12 cellular contexts compared by ENCODE assay signal in genomic region chr5:132222649-132223038, GRCh38. TPM values are rescaled to one million over a fixed set of nuclear protein-coding genes. Genes with fewer than 3 reads are reported as not detected.
DNase-seq lines count a peak whose midpoint lies in the region; ATAC-seq, FAIRE-seq and TF ChIP-seq lines count a peak whose summit lies in the region.
"Had no signal": no experiment of that assay in that cellular context is flagged by ENCODE, and none has a peak within 500 bp of the region (broad histone marks: within the 10 kb centered on the region; RNA-seq: fewer than 3 reads in every experiment).

No MANE protein-coding gene starts in this region.

- BruUV-seq in GM12878 (replicated peaks; lab: Mats Ljungman, UMichigan) = no TSS peak

- POLR2A ChIA-PET in GM12878 (lab: Charles Lee) = interaction anchor here (1.4 kb wide), 1 partner anchor 16 kb away, joined by 3 read pairs; no protein-coding TSS in a partner anchor

- intact Hi-C loops in heart left ventricle (cut with DNase I) = loop anchor here in 1 of 10 donors (10.0 kb wide), 1 partner anchor 272 kb away; the partner anchor contains the start of gene IRF1
- intact Hi-C loops in right cardiac atrium (cut with DNase I) = no loop called here
- intact Hi-C loops in GM12878 (cut with micrococcal nuclease; ENCODE audit: unreplicated experiment) = no loop called here

- H3K9me3 ChIP-seq in heart left ventricle = no peaks in the 10 kb centered on the region
- H3K9me3 ChIP-seq in right cardiac atrium (ENCODE audit: control insufficient read depth, low read length) = no peaks in the 10 kb centered on the region
- no peaks in the 10 kb centered on the region for H3K9me3 ChIP-seq in GM12878 (replicated peaks; ENCODE audit: control insufficient read depth, insufficient read depth, low read length)
- no peaks in the 10 kb centered on the region for H3K9me3 ChIP-seq in upper lobe of left lung

- H3K4me1 ChIP-seq in heart left ventricle (peaks cover 12 to 97% (median 76%) of the 10 kb centered on the region in 12 donors), right cardiac atrium (ENCODE audit: control insufficient read depth, insufficient read depth, low read length) (peaks cover 39% of the 10 kb centered on the region), GM12878 (ENCODE audit: control insufficient read depth, insufficient read depth, low read length) (peaks cover 3% of the 10 kb centered on the region), upper lobe of left lung (peaks cover 24 to 50% (median 37%) of the 10 kb centered on the region in 4 donors)

- DNase-seq in heart left ventricle (no peak), right cardiac atrium (no peak), GM12878 (ENCODE audit: low read depth, low spot score) (peak; percentile 38), upper lobe of left lung (no peak), H7 (no peak)
- no peak for DNase-seq in activated CD4-positive, CD25-positive, alpha-beta regulatory T cell (lab: John Stamatoyannopoulos, UW)
- DNase-seq: NCI-H774; stimulated activated CD4-positive, alpha-beta T cell treated with anti-CD3 and anti-CD28 coated beads, Interleukin-4, amount 100 ng/mL, for 4 hours had no signal

- in situ Hi-C loops in GM12878 (cut with MboI) = no loop called here

- no peak overlapping the region for H3K4me3 ChIP-seq in heart left ventricle
- H3K4me3 ChIP-seq in right cardiac atrium (ENCODE audit: low read length) = no peak overlapping the region
- no peak overlapping the region for H3K4me3 ChIP-seq in GM12878
- H3K4me3 ChIP-seq in upper lobe of left lung = no peak overlapping the region
- H3K4me3 ChIP-seq in H7 (ENCODE audit: insufficient read depth, low read depth, low read length) = no peak overlapping the region
- H3K4me3 ChIP-seq: K562 had no signal

- H4K20me1 ChIP-seq in GM12878 (ENCODE audit: control insufficient read depth, insufficient read depth) = no peaks in the 10 kb centered on the region; the same call in 1 of the 2 replicates

- CTCF ChIA-PET in GM12878 (lab: Yijun Ruan, JAX) = interaction anchor here (1.0 to 1.9 kb wide), 3 partner anchors 15 to 160 kb away, joined by 3 to 5 read pairs (median 5); no protein-coding TSS in a partner anchor

- TF ChIP-seq CTCF in heart left ventricle (IDR thresholded peaks at IDR 0.05) (no peak), GM12878 (IDR thresholded peaks at IDR 0.05 in 2 of 3, conservative IDR thresholded peaks at IDR 0.05 in 1 of 3; ENCODE audit: control insufficient read depth in 2 of 3, extremely low read depth in 1 of 3, insufficient read depth in 1 of 3, low read depth in 3 of 3, low read length in 3 of 3) (no peak), upper lobe of left lung (IDR thresholded peaks at IDR 0.05) (no peak)

- SMC1A ChIA-PET in GM12878 (lab: Charles Lee; ENCODE audit: uncharacterized antibody, unreplicated experiment) = interaction anchor here (1.2 to 1.4 kb wide), 5 partner anchors 13 to 32 kb away, joined by 3 to 10 read pairs (median 5); no protein-coding TSS in a partner anchor

- WGBS in heart left ventricle, 4 donors = 90 to 94% (median 93%) methylated on average over 3 of the region's 3 CpGs
- WGBS in right cardiac atrium = 84% methylated on average over 3 of the region's 3 CpGs
- WGBS in GM12878 (ENCODE audit: insufficient coverage, insufficient replicate concordance, low lambda C conversion rate, missing lambda C conversion rate) = 26% methylated on average over 3 of the region's 3 CpGs
- WGBS in upper lobe of left lung, 2 donors = 86% methylated on average over 3 of the region's 3 CpGs

- TF ChIP-seq EP300 in GM12878 (IDR thresholded peaks at IDR 0.05; ENCODE audit: borderline replicate concordance in 1 of 2, control insufficient read depth in 1 of 2, low read depth in 2 of 2, low read length in 2 of 2) (peak in 1 of 2 experiments; percentile 33; a peak in 1 of 4 replicates), upper lobe of left lung (IDR thresholded peaks at IDR 0.05) (no peak)

- TF ChIP-seq POLR2A in heart left ventricle (IDR thresholded peaks at IDR 0.05) (no peak), GM12878 (IDR thresholded peaks at IDR 0.05; ENCODE audit: low read depth, low read length) (no peak), upper lobe of left lung (IDR thresholded peaks at IDR 0.05) (no peak)

- RAD21 ChIA-PET in GM12878 (lab: Charles Lee; ENCODE audit: unreplicated experiment) = no interaction called here

- no peak overlapping the region for H3K9ac ChIP-seq in GM12878 (ENCODE audit: control insufficient read depth, insufficient read depth, low read length)

- peak overlapping the region in 10 of 12 donors; percentile 19 to 96 (median 54) for H3K27ac ChIP-seq in heart left ventricle
- H3K27ac ChIP-seq in right cardiac atrium (ENCODE audit: low read length) = no peak overlapping the region
- H3K27ac ChIP-seq in GM12878 (ENCODE audit: control insufficient read depth, insufficient read depth) = no peak overlapping the region
- peak overlapping the region; percentile 16 to 66 (median 54) for H3K27ac ChIP-seq in upper lobe of left lung

- TF ChIP-seq RAD21 in GM12878 (IDR thresholded peaks at IDR 0.05; ENCODE audit: insufficient read depth, low read depth, low read length) = no peak

- FAIRE-seq in GM12878 (lab: Jason Lieb, UNC) = peak; percentile 81
- FAIRE-seq: A204.1, K562 had no signal

- H3K36me3 ChIP-seq in heart left ventricle (peaks cover 0 to 8% (median 3%) of the 10 kb centered on the region in 9 donors), GM12878 (ENCODE audit: control insufficient read depth in 2 of 2, insufficient read depth in 2 of 2, low read length in 1 of 2) (no peaks in the 10 kb centered on the region), upper lobe of left lung (peaks cover 0 to 4% (median 0%) of the 10 kb centered on the region in 4 donors), H7 (replicated peaks; ENCODE audit: control insufficient read depth, insufficient read depth, low read length) (no peaks in the 10 kb centered on the region)

- H3K4me2 ChIP-seq in GM12878 (ENCODE audit: control insufficient read depth, insufficient read depth) = no peak overlapping the region

- no peaks in the 10 kb centered on the region for H3K79me2 ChIP-seq in GM12878 (ENCODE audit: control insufficient read depth, insufficient read depth, low read length)

- no peak overlapping the region for H2AFZ ChIP-seq in GM12878 (ENCODE audit: control insufficient read depth, low read depth, low read length)

- H3K27me3 ChIP-seq in heart left ventricle = peaks cover 0 to 4% (median 0%) of the 10 kb centered on the region in 9 donors
- no peaks in the 10 kb centered on the region for H3K27me3 ChIP-seq in right cardiac atrium (ENCODE audit: control insufficient read depth, insufficient read depth)
- peaks cover 0 to 5% of the 10 kb centered on the region in 2 experiments; a peak in 2 of 4 replicates for H3K27me3 ChIP-seq in GM12878 (replicated peaks in 1 of 2; ENCODE audit: control insufficient read depth in 2 of 2, insufficient read depth in 2 of 2, low read length in 1 of 2)
- H3K27me3 ChIP-seq in upper lobe of left lung = no peaks in the 10 kb centered on the region
- H3K27me3 ChIP-seq in H7 (ENCODE audit: control insufficient read depth, insufficient read depth, low read length) = peaks cover 11% of the 10 kb centered on the region

- ATAC-seq in heart left ventricle (no peak), right cardiac atrium (no peak), HG02981 (IDR thresholded peaks at IDR 0.05; ENCODE audit: unreplicated experiment) (peak; percentile 81), GM12878 (peak; percentile 75), upper lobe of left lung (ENCODE audit: low FRiP score in 2 of 2) (no peak), HG03280 (IDR thresholded peaks at IDR 0.05; ENCODE audit: unreplicated experiment) (no peak)
- ATAC-seq: K562 had no signal

RNA-seq across cellular contexts. Expression of gene P4HA2, which starts 5.0 kb away (rescaled TPM):
- total RNA-seq in heart left ventricle = 10 to 100 TPM; 41.2 to 80.7 (median 55.7) TPM
- 100 to 1,000 TPM in 1 of 2 donors, 10 to 100 TPM in 1; 44.3 to 140 TPM for polyA plus RNA-seq in heart left ventricle
- total RNA-seq in right cardiac atrium = 100 to 1,000 TPM in 1 of 4 donors, 10 to 100 TPM in 3; 58.9 to 103 (median 71.8) TPM
- 51.9 TPM for polyA plus RNA-seq in right cardiac atrium
- total RNA-seq in GM12878 (2013; cell fraction: nucleolus; rRNA removed) = 72.1 and 75.2 TPM in 2 replicates
- total RNA-seq in GM12878 (2014; rRNA removed) = 6.9 and 7.7 TPM in 2 replicates
- 5.4 and 6.2 TPM in 2 replicates for total RNA-seq in GM12878 (2014; rRNA removed; fragmentation: Illumina TruSeq; extraction: Trizol)
- total RNA-seq in GM12878 (2021) = 7.3 and 7.9 TPM in 2 replicates
- polyA plus RNA-seq in GM12878 (2011; ENCODE audit: low read depth) = 12.8 TPM
- polyA plus RNA-seq in GM12878 (2011; rRNA removed) = 7.2 and 7.6 TPM in 2 replicates
- 7.4 and 8.9 TPM in 2 replicates for polyA plus RNA-seq in GM12878 (2011; cell fraction: cytosol; rRNA removed)
- polyA plus RNA-seq in GM12878 (2011; cell fraction: nucleus; rRNA removed) = 7.2 and 16.1 TPM in 2 replicates
- polyA plus RNA-seq in GM12878 (2012) = 11.7 and 12.9 TPM in 2 replicates
- polyA plus RNA-seq in GM12878 (2014; fragmentation: Illumina TruSeq; extraction: Trizol) = 4.9 and 6.0 TPM in 2 replicates
- 10 to 100 TPM in 1 of 2 experiments, 1 to 10 TPM in 1; 9.1 to 10.6 TPM for polyA plus RNA-seq in GM12878 (2014; fragmentation: Nextera tagmentation; extraction: Ambion mirVana)
- 4.7 and 5.7 TPM in 2 replicates for polyA plus RNA-seq in GM12878 (2014; rRNA removed)
- 10 to 100 TPM in 1 of 2 experiments, 1 to 10 TPM in 1; 7.4 to 10.9 TPM for polyA plus RNA-seq in GM12878 (2016; fragmentation: Nextera tagmentation; extraction: Ambion mirVana)
- polyA minus RNA-seq in GM12878 (2011; rRNA and poly(A)+ RNA removed) = 9.7 and 11.3 TPM in 2 replicates
- 2.1 and 2.3 TPM in 2 replicates for polyA minus RNA-seq in GM12878 (2011; cell fraction: cytosol; rRNA and poly(A)+ RNA removed)
- polyA minus RNA-seq in GM12878 (2011; cell fraction: nucleus; rRNA and poly(A)+ RNA removed) = 2.5 and 4.0 TPM in 2 replicates
- total RNA-seq in upper lobe of left lung = 10 to 100 TPM; 37.7 to 85.2 (median 57.5) TPM
- 5.4 and 8.4 TPM in 2 replicates for total RNA-seq in H7 (2014; rRNA removed; shearing (Covaris generic))

RNA-seq across cellular contexts. Expression of gene PDLIM4, which starts 34.9 kb away (rescaled TPM):
- total RNA-seq in heart left ventricle = 10 to 100 TPM in 3 of 9 donors, 1 to 10 TPM in 6; 2.4 to 16.9 (median 8.1) TPM
- 1 to 10 TPM; 5.1 to 9.1 TPM for polyA plus RNA-seq in heart left ventricle
- 100 to 1,000 TPM in 1 of 4 donors, 10 to 100 TPM in 3; 47.8 to 113 (median 54.3) TPM for total RNA-seq in right cardiac atrium
- polyA plus RNA-seq in right cardiac atrium = 35.0 TPM
- 5.2 and 5.4 TPM in 2 replicates for total RNA-seq in GM12878 (2013; cell fraction: nucleolus; rRNA removed)
- 0.22 and 0.62 TPM in 2 replicates for total RNA-seq in GM12878 (2014; rRNA removed)
- total RNA-seq in GM12878 (2014; rRNA removed; fragmentation: Illumina TruSeq; extraction: Trizol) = 0.18 TPM in 1 of 2 replicates, not detected in the other
- 0.24 and 0.36 TPM in 2 replicates for total RNA-seq in GM12878 (2021)
- not detected for polyA plus RNA-seq in GM12878 (2011; ENCODE audit: low read depth)
- polyA plus RNA-seq in GM12878 (2011; rRNA removed) = 0.69 and 1.7 TPM in 2 replicates
- polyA plus RNA-seq in GM12878 (2011; cell fraction: cytosol; rRNA removed) = 3.7 TPM in 2 replicates
- 9.9 and 11.1 TPM in 2 replicates for polyA plus RNA-seq in GM12878 (2011; cell fraction: nucleus; rRNA removed)
- polyA plus RNA-seq in GM12878 (2012) = 0.73 and 1.2 TPM in 2 replicates
- polyA plus RNA-seq in GM12878 (2014; fragmentation: Illumina TruSeq; extraction: Trizol) = not detected in 2 replicates
- polyA plus RNA-seq in GM12878 (2014; fragmentation: Nextera tagmentation; extraction: Ambion mirVana) = not detected
- 0.13 and 0.51 TPM in 2 replicates for polyA plus RNA-seq in GM12878 (2014; rRNA removed)
- polyA plus RNA-seq in GM12878 (2016; fragmentation: Nextera tagmentation; extraction: Ambion mirVana) = under 1 TPM; 0.39 to 0.86 TPM
- polyA minus RNA-seq in GM12878 (2011; rRNA and poly(A)+ RNA removed) = 0.80 and 1.6 TPM in 2 replicates
- polyA minus RNA-seq in GM12878 (2011; cell fraction: cytosol; rRNA and poly(A)+ RNA removed) = 0.94 and 1.9 TPM in 2 replicates
- 2.5 and 2.8 TPM in 2 replicates for polyA minus RNA-seq in GM12878 (2011; cell fraction: nucleus; rRNA and poly(A)+ RNA removed)
- total RNA-seq in upper lobe of left lung = 10 to 100 TPM in 4 of 6 donors, 1 to 10 TPM in 2; 3.3 to 14.2 (median 10.6) TPM
- 4.7 and 11.2 TPM in 2 replicates for total RNA-seq in H7 (2014; rRNA removed; shearing (Covaris generic))

Comparison
In these comparisons a context has a peak if more than half of its experiments do, and no peak if none do; other contexts are left out.
1. H3K27ac ChIP-seq: peak in heart left ventricle (10 of 12) and upper lobe of left lung (4 of 4); none in right cardiac atrium (single experiment) and GM12878 (single experiment).
2. ATAC-seq: peak in HG02981 (single experiment) and GM12878 (single experiment); none in heart left ventricle (0 of 4), right cardiac atrium (0 of 2), upper lobe of left lung (0 of 2) and HG03280 (single experiment).